ENCODE assay signal across 2 cellular contexts in the genomic region with DNA sequence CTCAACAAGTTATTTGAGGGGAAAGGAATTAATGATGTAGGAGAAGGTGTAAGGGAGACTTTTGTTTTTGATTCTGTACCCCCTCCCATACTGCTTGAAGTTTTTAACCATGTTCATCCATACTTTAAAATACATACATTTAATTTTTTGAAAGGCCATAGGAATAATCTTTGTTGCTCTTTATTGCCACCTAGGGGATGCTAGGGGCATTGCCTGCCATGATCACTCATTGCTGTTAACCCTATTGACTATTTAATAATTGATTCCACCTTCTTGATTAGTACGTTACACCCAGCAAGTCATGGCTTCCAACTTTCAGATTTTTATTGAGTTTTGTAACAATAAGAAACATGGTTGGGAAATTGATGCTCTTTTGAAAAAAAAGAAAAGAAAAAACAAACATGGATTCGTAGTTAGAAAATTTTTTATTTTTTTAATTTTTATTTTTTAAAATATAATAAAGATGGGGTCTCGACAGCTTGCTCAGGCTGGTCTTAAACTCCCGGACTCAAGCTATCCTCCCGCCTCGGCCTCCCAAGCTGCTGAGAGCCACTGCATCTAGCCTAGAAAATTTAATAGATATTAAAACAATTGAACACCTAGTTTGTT.
TF ChIP-seq lines count a peak whose summit lies in the region.

No MANE protein-coding gene starts in this region.

TF ChIP-seq in K562, 482 proteins besides CTCF, POLR2A, EP300 and RAD21:
- no peak for TF ChIP-seq MIER1 (IDR thresholded peaks at IDR 0.05; ENCODE audit: low read depth)
- no peak for TF ChIP-seq FOXK1 (CRISPR knock-in tag; IDR thresholded peaks at IDR 0.05; ENCODE audit: borderline replicate concordance)
- TF ChIP-seq, protein P1, sequence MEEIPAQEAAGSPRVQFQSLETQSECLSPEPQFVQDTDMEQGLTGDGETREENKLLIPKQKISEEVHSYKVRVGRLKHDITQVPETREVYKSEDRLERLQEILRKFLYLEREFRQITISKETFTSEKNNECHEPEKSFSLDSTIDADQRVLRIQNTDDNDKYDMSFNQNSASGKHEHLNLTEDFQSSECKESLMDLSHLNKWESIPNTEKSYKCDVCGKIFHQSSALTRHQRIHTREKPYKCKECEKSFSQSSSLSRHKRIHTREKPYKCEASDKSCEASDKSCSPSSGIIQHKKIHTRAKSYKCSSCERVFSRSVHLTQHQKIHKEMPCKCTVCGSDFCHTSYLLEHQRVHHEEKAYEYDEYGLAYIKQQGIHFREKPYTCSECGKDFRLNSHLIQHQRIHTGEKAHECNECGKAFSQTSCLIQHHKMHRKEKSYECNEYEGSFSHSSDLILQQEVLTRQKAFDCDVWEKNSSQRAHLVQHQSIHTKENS (CRISPR knock-in tag; IDR thresholded peaks at IDR 0.05) = no peak
- no peak for TF ChIP-seq WHSC1 (IDR thresholded peaks at IDR 0.05; ENCODE audit: low read length)
- no peak for TF ChIP-seq SREBF1 (IDR thresholded peaks at IDR 0.05; ENCODE audit: borderline replicate concordance, low read depth, low read length)
- 0 out of 2 replicates have a peak, but pooled peaks have one; percentile 6 for TF ChIP-seq SMC3 (conservative IDR thresholded peaks at IDR 0.05; ENCODE audit: insufficient read depth, low read depth, low read length)
- TF ChIP-seq, protein P2, sequence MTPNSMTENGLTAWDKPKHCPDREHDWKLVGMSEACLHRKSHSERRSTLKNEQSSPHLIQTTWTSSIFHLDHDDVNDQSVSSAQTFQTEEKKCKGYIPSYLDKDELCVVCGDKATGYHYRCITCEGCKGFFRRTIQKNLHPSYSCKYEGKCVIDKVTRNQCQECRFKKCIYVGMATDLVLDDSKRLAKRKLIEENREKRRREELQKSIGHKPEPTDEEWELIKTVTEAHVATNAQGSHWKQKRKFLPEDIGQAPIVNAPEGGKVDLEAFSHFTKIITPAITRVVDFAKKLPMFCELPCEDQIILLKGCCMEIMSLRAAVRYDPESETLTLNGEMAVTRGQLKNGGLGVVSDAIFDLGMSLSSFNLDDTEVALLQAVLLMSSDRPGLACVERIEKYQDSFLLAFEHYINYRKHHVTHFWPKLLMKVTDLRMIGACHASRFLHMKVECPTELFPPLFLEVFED (CRISPR knock-in tag; conservative IDR thresholded peaks at IDR 0.05) = no peak
- TF ChIP-seq EZH2 (IDR thresholded peaks at IDR 0.05; ENCODE audit: borderline replicate concordance, low read depth, low read length) = no peak
- TF ChIP-seq, protein P3, sequence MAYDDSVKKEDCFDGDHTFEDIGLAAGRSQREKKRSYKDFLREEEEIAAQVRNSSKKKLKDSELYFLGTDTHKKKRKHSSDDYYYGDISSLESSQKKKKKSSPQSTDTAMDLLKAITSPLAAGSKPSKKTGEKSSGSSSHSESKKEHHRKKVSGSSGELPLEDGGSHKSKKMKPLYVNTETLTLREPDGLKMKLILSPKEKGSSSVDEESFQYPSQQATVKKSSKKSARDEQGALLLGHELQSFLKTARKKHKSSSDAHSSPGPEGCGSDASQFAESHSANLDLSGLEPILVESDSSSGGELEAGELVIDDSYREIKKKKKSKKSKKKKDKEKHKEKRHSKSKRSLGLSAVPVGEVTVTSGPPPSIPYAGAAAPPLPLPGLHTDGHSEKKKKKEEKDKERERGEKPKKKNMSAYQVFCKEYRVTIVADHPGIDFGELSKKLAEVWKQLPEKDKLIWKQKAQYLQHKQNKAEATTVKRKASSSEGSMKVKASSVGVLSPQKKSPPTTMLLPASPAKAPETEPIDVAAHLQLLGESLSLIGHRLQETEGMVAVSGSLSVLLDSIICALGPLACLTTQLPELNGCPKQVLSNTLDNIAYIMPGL (CRISPR knock-in tag; IDR thresholded peaks at IDR 0.05) = no peak
- TF ChIP-seq USF2 (CRISPR knock-in tag; IDR thresholded peaks at IDR 0.05) = no peak
- TF ChIP-seq SRF (CRISPR knock-in tag; IDR thresholded peaks at IDR 0.05) = no peak
- TF ChIP-seq NFYB (IDR thresholded peaks at IDR 0.05; ENCODE audit: extremely low read depth, insufficient read length) = no peak
- peak; percentile 47; the same call in 1 of the 2 replicates for TF ChIP-seq SMARCA4 (IDR thresholded peaks at IDR 0.05)
- no peak for TF ChIP-seq MECOM (CRISPR knock-in tag; IDR thresholded peaks at IDR 0.05)

TF ChIP-seq in HepG2, 621 proteins besides CTCF, POLR2A, EP300 and RAD21:
- TF ChIP-seq, protein P4, sequence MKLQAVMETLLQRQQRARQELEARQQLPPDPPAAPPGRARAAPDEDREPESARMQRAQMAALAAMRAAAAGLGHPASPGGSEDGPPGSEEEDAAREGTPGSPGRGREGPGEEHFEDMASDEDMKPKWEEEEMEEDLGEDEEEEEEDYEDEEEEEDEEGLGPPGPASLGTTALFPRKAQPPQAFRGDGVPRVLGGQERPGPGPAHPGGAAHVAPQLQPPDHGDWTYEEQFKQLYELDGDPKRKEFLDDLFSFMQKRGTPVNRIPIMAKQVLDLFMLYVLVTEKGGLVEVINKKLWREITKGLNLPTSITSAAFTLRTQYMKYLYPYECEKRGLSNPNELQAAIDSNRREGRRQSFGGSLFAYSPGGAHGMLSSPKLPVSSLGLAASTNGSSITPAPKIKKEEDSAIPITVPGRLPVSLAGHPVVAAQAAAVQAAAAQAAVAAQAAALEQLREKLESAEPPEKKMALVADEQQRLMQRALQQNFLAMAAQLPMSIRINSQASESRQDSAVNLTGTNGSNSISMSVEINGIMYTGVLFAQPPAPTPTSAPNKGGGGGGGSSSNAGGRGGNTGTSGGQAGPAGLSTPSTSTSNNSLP (IDR thresholded peaks at IDR 0.05; ENCODE audit: low read depth, low read length) = peak; percentile 80
- TF ChIP-seq HNF1A (IDR thresholded peaks at IDR 0.05; ENCODE audit: low read depth) (no peak), HNF1A (CRISPR knock-in tag; IDR thresholded peaks at IDR 0.05; ENCODE audit: borderline replicate concordance) (no peak), ZNF652 (CRISPR knock-in tag; IDR thresholded peaks at IDR 0.05; ENCODE audit: borderline replicate concordance, low read depth) (peak; percentile 74)
TF ChIP-seq in HepG2: peak in this region for 2.
